ENCODE assay signal across 8 cellular contexts in the genomic region with DNA sequence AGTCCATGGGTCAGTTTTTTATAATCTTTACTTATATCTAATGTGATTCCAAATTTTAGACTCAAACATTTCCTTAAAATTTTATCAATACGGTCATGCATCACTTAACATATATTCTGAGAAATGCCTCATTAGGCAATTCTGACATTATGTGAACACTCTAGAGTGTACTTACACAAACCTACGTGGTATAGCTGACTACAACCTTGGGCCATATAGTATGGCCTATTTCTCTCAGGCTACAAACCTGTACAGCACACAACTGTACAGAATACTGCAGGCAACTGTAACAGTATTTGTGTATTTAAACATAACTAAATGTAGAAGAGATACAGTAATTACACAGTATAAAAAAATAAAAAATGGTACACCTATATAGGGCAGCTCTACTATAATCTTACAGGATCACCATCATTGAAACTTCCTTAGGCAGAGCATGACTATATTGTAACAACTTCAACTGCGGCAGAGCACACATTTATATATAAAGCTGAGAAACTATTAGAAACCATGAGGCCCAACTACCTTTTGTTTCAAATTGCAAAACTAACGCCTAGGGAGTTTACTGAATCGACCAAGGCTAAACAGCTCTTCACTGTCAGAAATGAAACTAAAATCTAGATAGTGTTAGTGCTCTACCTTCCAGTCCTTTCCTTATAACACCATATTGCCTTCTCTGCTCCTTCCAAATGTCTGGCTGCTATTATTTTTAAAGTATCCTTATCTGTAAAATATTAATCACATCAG. TPM values are rescaled to one million over a fixed set of nuclear protein-coding genes. Genes with fewer than 3 reads are reported as not detected.
A peak's percentile ranks its signal among the peaks of the same experiment; 100 is the strongest.
DNase-seq lines count a peak whose midpoint lies in the region; ATAC-seq and TF ChIP-seq lines count a peak whose summit lies in the region.

No MANE protein-coding gene starts in this region.

- H3K4me2 ChIP-seq in Loucy (ENCODE audit: low read depth, low read length, poor library complexity, severe bottlenecking) (peak overlapping the region; percentile 64), mesenchymal stem cell (ENCODE audit: low read length, poor library complexity, severe bottlenecking) (no peak overlapping the region)

- H2AFZ ChIP-seq in Loucy (ENCODE audit: low read length): no peak overlapping the region
- H2AFZ ChIP-seq in mesenchymal stem cell (ENCODE audit: low read depth, low read length): no peak overlapping the region

- H3K9ac ChIP-seq in Loucy (ENCODE audit: low read depth, low read length, poor library complexity, severe bottlenecking) (peak overlapping the region; percentile 30), mesenchymal stem cell (ENCODE audit: low read length) (peak overlapping the region; percentile 34)

- H3K9me3 Mint-ChIP-seq in CD14-positive monocyte: peaks cover 0 to 14% (median 6%) of the 10 kb centered on the region in 7 donors

- H3F3A ChIP-seq in Loucy (ENCODE audit: low read depth): no peaks in the 10 kb centered on the region; the same call in 1 of the 2 replicates

- H2BK120ac ChIP-seq in mesenchymal stem cell (ENCODE audit: low read depth, low read length): no peak overlapping the region

- no peak overlapping the region for H3K23ac ChIP-seq in mesenchymal stem cell (ENCODE audit: low read length in 2 of 2)

- H3K27ac Mint-ChIP-seq in CD14-positive monocyte: no peak overlapping the region

- H3K18ac ChIP-seq in mesenchymal stem cell (ENCODE audit: low read depth in 1 of 2, low read length in 2 of 2): no peak overlapping the region

- H4K8ac ChIP-seq in mesenchymal stem cell (ENCODE audit: low read length): no peak overlapping the region

- peaks cover 0 to 3% of the 10 kb centered on the region in 2 donors for H3K36me3 Mint-ChIP-seq in CD14-positive monocyte

- TF ChIP-seq CTCF in GM13976 (IDR thresholded peaks at IDR 0.05; ENCODE audit: borderline replicate concordance, control extremely low read depth, extremely low read depth, insufficient read depth, missing control alignments) (no peak), Loucy (conservative IDR thresholded peaks at IDR 0.05; ENCODE audit: low read length) (no peak), CD14-positive monocyte (IDR thresholded peaks at IDR 0.05) (no peak)

- peaks cover 11% of the 10 kb centered on the region for H3K79me1 ChIP-seq in mesenchymal stem cell (replicated peaks; ENCODE audit: low read length, poor library complexity, severe bottlenecking)

- H3K27me3 ChIP-seq in Loucy (ENCODE audit: insufficient read depth, low read length, poor library complexity, severe bottlenecking) (no peaks in the 10 kb centered on the region), mesenchymal stem cell (ENCODE audit: control insufficient read depth in 1 of 2, insufficient read depth in 1 of 2, low read length in 2 of 2) (no peaks in the 10 kb centered on the region)

- peaks cover 17% of the 10 kb centered on the region for H3K4me1 Mint-ChIP-seq in CD14-positive monocyte

- WGBS in mesenchymal stem cell: 89% methylated on average over 5 of the region's 5 CpGs

- H3K4ac ChIP-seq in mesenchymal stem cell (ENCODE audit: low read depth in 1 of 2, low read length in 2 of 2): no peak overlapping the region

- peaks cover 94 to 100% (median 100%) of the 10 kb centered on the region in 3 donors for H3K27me3 Mint-ChIP-seq in CD14-positive monocyte (ENCODE audit: low read depth in 3 of 3)

- H4K20me1 ChIP-seq in Loucy (ENCODE audit: insufficient read depth, low read length, poor library complexity, severe bottlenecking): peaks cover 29% of the 10 kb centered on the region

- H3K14ac ChIP-seq in mesenchymal stem cell (ENCODE audit: low read length in 2 of 2): no peak overlapping the region

- H2AK5ac ChIP-seq in mesenchymal stem cell (ENCODE audit: low read length, severe bottlenecking): no peak overlapping the region

- H3K27ac ChIP-seq in mesenchymal stem cell (ENCODE audit: low read length, poor library complexity, severe bottlenecking): no peak overlapping the region

- no peak overlapping the region for H2BK15ac ChIP-seq in mesenchymal stem cell (ENCODE audit: low read depth, poor library complexity, severe bottlenecking)

- no peaks in the 10 kb centered on the region for H3K9me2 ChIP-seq in Loucy (replicated peaks; ENCODE audit: low read depth, low read length)

- intact Hi-C loops in CD14-positive monocyte (cut with micrococcal nuclease): no loop called here

- H3K9me3 ChIP-seq in Loucy (ENCODE audit: insufficient read depth, low read depth, low read length) (no peaks in the 10 kb centered on the region), mesenchymal stem cell (ENCODE audit: control insufficient read depth, low read length) (no peaks in the 10 kb centered on the region)

- DNase-seq in GM13976 (ENCODE audit: low spot score) (peak; percentile 28), mesenchymal stem cell (peak; percentile 32), SIG-M5 treated with dmso at 0.1 percent for 504 hours (lab: John Stamatoyannopoulos, UW; ENCODE audit: unreplicated experiment) (no peak), NCI-H82 (lab: John Stamatoyannopoulos, UW) (no peak), CD14-positive monocyte (ENCODE audit: low spot score) (no peak)
- DNase-seq in stimulated activated CD4-positive, alpha-beta T cell treated with anti-CD3 and anti-CD28 coated beads, Interleukin-12 subunit alpha, Interleukin-12 subunit beta, amount 100 ng/mL, for 4 hours: no peak

- no peak overlapping the region for H2BK12ac ChIP-seq in mesenchymal stem cell (ENCODE audit: low read length in 2 of 2)

- H3K4me3 ChIP-seq in Loucy (ENCODE audit: low read length, poor library complexity, severe bottlenecking): peak overlapping the region; percentile 36
- peak overlapping the region in 1 of 2 experiments; percentile 44 for H3K4me3 ChIP-seq in mesenchymal stem cell (ENCODE audit: insufficient read depth in 1 of 2, low read depth in 1 of 2, low read length in 2 of 2)

- H2BK5ac ChIP-seq in mesenchymal stem cell (ENCODE audit: low read depth, low read length, poor library complexity, severe bottlenecking): no peak overlapping the region

- H3K4me1 ChIP-seq in Loucy (ENCODE audit: insufficient read depth, low read length, poor library complexity, severe bottlenecking): peaks cover 42% of the 10 kb centered on the region
- H3K4me1 ChIP-seq in mesenchymal stem cell (ENCODE audit: control insufficient read depth, insufficient read depth, low read depth, low read length): peaks cover 3% of the 10 kb centered on the region

- in situ Hi-C loops in GM13976 (cut with MboI; ENCODE audit: low sequenced_read_pairs, unreplicated experiment): loop anchor here (25.0 kb wide), 1 partner anchor 1857 kb away; a partner anchor contains a TSS

- no peak overlapping the region for H4K91ac ChIP-seq in mesenchymal stem cell (ENCODE audit: low read length)

- peaks cover 64% of the 10 kb centered on the region for H3K79me2 ChIP-seq in Loucy (ENCODE audit: insufficient read depth, low read length)

- H3K4me3 Mint-ChIP-seq in CD14-positive monocyte: peak overlapping the region in 1 of 2 donors; percentile 86

- ATAC-seq in GM21423 (IDR thresholded peaks at IDR 0.05; ENCODE audit: unreplicated experiment): peak; percentile 31

- H3K36me3 ChIP-seq in Loucy (ENCODE audit: insufficient read depth, low read length) (no peaks in the 10 kb centered on the region), mesenchymal stem cell (ENCODE audit: control insufficient read depth in 1 of 2, insufficient read depth in 2 of 2, low read depth in 1 of 2, low read length in 2 of 2) (peaks cover 0 to 3% of the 10 kb centered on the region in 2 experiments)

RNA-seq across cellular contexts. Expression of a gene that starts 6.9 kb away (rescaled TPM):
- polyA plus RNA-seq in mesenchymal stem cell (2013, experiment 1 of 2): 30.0 TPM
- polyA plus RNA-seq in mesenchymal stem cell (2013, experiment 2 of 2): 30.7 TPM
- polyA plus RNA-seq in CD14-positive monocyte: not detected

Comparison
In these comparisons a context has a peak if more than half of its experiments do, and no peak if none do; other contexts are left out.
1. DNase-seq: peak in GM13976 (single experiment) and mesenchymal stem cell (single experiment); none in SIG-M5 treated with dmso at 0.1 percent for 504 hours (single experiment), NCI-H82 (single experiment), CD14-positive monocyte (single experiment) and stimulated activated CD4-positive, alpha-beta T cell treated with anti-CD3 and anti-CD28 coated beads, Interleukin-12 subunit alpha, Interleukin-12 subunit beta, amount 100 ng/mL, for 4 hours (single experiment).